19 cellular contexts compared by ENCODE assay signal in genomic region chr22:25407859-25408229, GRCh38.
DNase-seq lines count a peak whose midpoint lies in the region; ATAC-seq lines count a peak whose summit lies in the region.
"Had no signal": no experiment of that assay in that cellular context is flagged by ENCODE, and none has a peak within 500 bp of the region (broad histone marks: within the 10 kb centered on the region; RNA-seq: fewer than 3 reads in every experiment).

No MANE protein-coding gene starts in this region.

- H3K4me3 ChIP-seq in CD4-positive, alpha-beta memory T cell (ENCODE audit: low read length in 2 of 2): no peak overlapping the region
- H3K4me3 ChIP-seq in naive thymus-derived CD4-positive, alpha-beta T cell (ENCODE audit: low read length): no peak overlapping the region
- H3K4me3 ChIP-seq: esophagus muscularis mucosa had no signal

- intact Hi-C loops in CD4-positive, alpha-beta memory T cell (cut with micrococcal nuclease): no loop called here
- intact Hi-C loops in activated T-helper 1 cell treated with anti-CD3 and anti-CD28 coated beads, Interleukin-12 subunit alpha, Interleukin-12 subunit beta, Interleukin-2, Interleukin-4 antibody, amounts not matched to agents 30 ng/mL and 10 ng/mL and 1 ng/mL, durations not matched to agents 14 hours and 24 hours and 36 hours (cut with micrococcal nuclease): no loop called here
- intact Hi-C loops in naive thymus-derived CD4-positive, alpha-beta T cell (cut with micrococcal nuclease): loop anchor here in 1 of 2 donors (10.0 kb wide), 2 partner anchors 343 to 1267 kb away; no protein-coding TSS in a partner anchor

- no peaks in the 10 kb centered on the region for H3K27me3 ChIP-seq in CD4-positive, alpha-beta memory T cell (ENCODE audit: insufficient read depth, low read length)
- H3K27me3 ChIP-seq in naive thymus-derived CD4-positive, alpha-beta T cell (ENCODE audit: control insufficient read depth in 2 of 2, insufficient read depth in 2 of 2, low read length in 2 of 2): no peaks in the 10 kb centered on the region
- H3K27me3 ChIP-seq: BE2C, esophagus muscularis mucosa had no signal

- no peak overlapping the region for H3K27ac ChIP-seq in CD4-positive, alpha-beta memory T cell (ENCODE audit: low read depth, low read length)
- no peak overlapping the region for H3K27ac ChIP-seq in naive thymus-derived CD4-positive, alpha-beta T cell (ENCODE audit: low read depth, low read length)
- H3K27ac ChIP-seq: 22Rv1, esophagus muscularis mucosa, RWPE1 had no signal

- peak; percentile 19 for DNase-seq in NCI-H1092 treated with DMSO at 0.1 percent for 48 hours (lab: John Stamatoyannopoulos, UW)
- no peak for DNase-seq in NCI-H1092 (lab: John Stamatoyannopoulos, UW)
- DNase-seq in CD4-positive, alpha-beta memory T cell: no peak
- no peak for DNase-seq in activated T-helper 1 cell treated with anti-CD3 and anti-CD28 coated beads, Interleukin-12 subunit alpha, Interleukin-12 subunit beta, Interleukin-2, Interleukin-4 antibody, amounts not matched to agents 30 ng/mL and 10 ng/mL and 1 ng/mL, durations not matched to agents 14 hours and 24 hours and 36 hours (ENCODE audit: low spot score)
- DNase-seq in naive thymus-derived CD4-positive, alpha-beta T cell: no peak
- DNase-seq in T-helper 9 cell: no peak
- DNase-seq in stimulated activated CD4-positive, alpha-beta T cell treated with anti-CD3 and anti-CD28 coated beads, Interleukin-4, amount 100 ng/mL, for 4 hours: no peak
- DNase-seq: activated T-cell treated with anti-CD3 and anti-CD28 coated beads, Interleukin-2, amount 50 U/mL, for 24 hours; amniotic stem cell; BE2C; caudate nucleus; effector CD4-positive, alpha-beta T cell; NCI-H1436 treated with DMSO at 0.1 percent for 48 hours; NCI-H226; stimulated activated CD4-positive, alpha-beta T cell treated with anti-CD3 and anti-CD28 coated beads, Interleukin-4, amount 100 ng/mL, for 24 hours had no signal

- no peaks in the 10 kb centered on the region for H3K36me3 ChIP-seq in CD4-positive, alpha-beta memory T cell (ENCODE audit: insufficient read depth, low read length)
- H3K36me3 ChIP-seq in naive thymus-derived CD4-positive, alpha-beta T cell (ENCODE audit: control insufficient read depth in 2 of 3, insufficient read depth in 3 of 3, low read length in 3 of 3): no peaks in the 10 kb centered on the region
- H3K36me3 ChIP-seq: BE2C, esophagus muscularis mucosa had no signal

- POLR2A ChIA-PET in CD4-positive, alpha-beta memory T cell (lab: Charles Lee; ENCODE audit: partially characterized antibody): no interaction called here
- POLR2A ChIA-PET in naive thymus-derived CD4-positive, alpha-beta T cell (lab: Charles Lee): no interaction called here

- no peaks in the 10 kb centered on the region for H3K36me3 Mint-ChIP-seq in CD4-positive, alpha-beta memory T cell
- H3K36me3 Mint-ChIP-seq in activated T-helper 1 cell treated with anti-CD3 and anti-CD28 coated beads, Interleukin-12 subunit alpha, Interleukin-12 subunit beta, Interleukin-2, Interleukin-4 antibody, amounts not matched to agents 30 ng/mL and 10 ng/mL and 1 ng/mL, durations not matched to agents 14 hours and 24 hours and 36 hours (ENCODE audit: low read depth): peaks cover 5% of the 10 kb centered on the region
- peaks cover 0 to 1% (median 0%) of the 10 kb centered on the region in 5 donors for H3K36me3 Mint-ChIP-seq in naive thymus-derived CD4-positive, alpha-beta T cell

- CTCF ChIA-PET in CD4-positive, alpha-beta memory T cell (lab: Charles Lee; ENCODE audit: partially characterized antibody): no interaction called here
- CTCF ChIA-PET in naive thymus-derived CD4-positive, alpha-beta T cell (lab: Charles Lee): no interaction called here

- no peak for ATAC-seq in naive thymus-derived CD4-positive, alpha-beta T cell
- no peak for ATAC-seq in HG03135 (IDR thresholded peaks at IDR 0.05; ENCODE audit: unreplicated experiment)

- H3K9me3 ChIP-seq in CD4-positive, alpha-beta memory T cell (ENCODE audit: control insufficient read depth in 1 of 2, low read length in 2 of 2): no peaks in the 10 kb centered on the region
- H3K9me3 ChIP-seq in naive thymus-derived CD4-positive, alpha-beta T cell (ENCODE audit: control insufficient read depth in 2 of 3, low read length in 3 of 3): no peaks in the 10 kb centered on the region
- H3K9me3 ChIP-seq: BE2C, esophagus muscularis mucosa had no signal

- no peaks in the 10 kb centered on the region for H3K9me3 Mint-ChIP-seq in CD4-positive, alpha-beta memory T cell
- H3K9me3 Mint-ChIP-seq in activated T-helper 1 cell treated with anti-CD3 and anti-CD28 coated beads, Interleukin-12 subunit alpha, Interleukin-12 subunit beta, Interleukin-2, Interleukin-4 antibody, amounts not matched to agents 30 ng/mL and 10 ng/mL and 1 ng/mL, durations not matched to agents 14 hours and 24 hours and 36 hours: no peaks in the 10 kb centered on the region
- H3K9me3 Mint-ChIP-seq in naive thymus-derived CD4-positive, alpha-beta T cell: peaks cover 0 to 2% (median 0%) of the 10 kb centered on the region in 11 donors
- H3K9me3 Mint-ChIP-seq: activated T-cell treated with anti-CD3 and anti-CD28 coated beads, Interleukin-2, amount 50 U/mL, for 24 hours had no signal

- H3K4me1 ChIP-seq in CD4-positive, alpha-beta memory T cell (ENCODE audit: insufficient read depth, low read length): peaks cover 23% of the 10 kb centered on the region
- peaks cover 6 to 17% of the 10 kb centered on the region in 2 donors for H3K4me1 ChIP-seq in naive thymus-derived CD4-positive, alpha-beta T cell (ENCODE audit: control insufficient read depth in 2 of 2, insufficient read depth in 2 of 2, low read length in 2 of 2)
- H3K4me1 ChIP-seq: BE2C had no signal

- peak overlapping the region in 5 of 8 donors; percentile 5 to 87 (median 53) for H3K4me3 Mint-ChIP-seq in CD4-positive, alpha-beta memory T cell
- peak overlapping the region; percentile 84 for H3K4me3 Mint-ChIP-seq in activated T-helper 1 cell treated with anti-CD3 and anti-CD28 coated beads, Interleukin-12 subunit alpha, Interleukin-12 subunit beta, Interleukin-2, Interleukin-4 antibody, amounts not matched to agents 30 ng/mL and 10 ng/mL and 1 ng/mL, durations not matched to agents 14 hours and 24 hours and 36 hours
- peak overlapping the region in 9 of 10 donors; percentile 43 to 92 (median 67) for H3K4me3 Mint-ChIP-seq in naive thymus-derived CD4-positive, alpha-beta T cell

- peak overlapping the region in 4 of 7 donors; percentile 23 to 79 (median 59) for H3K27ac Mint-ChIP-seq in CD4-positive, alpha-beta memory T cell
- H3K27ac Mint-ChIP-seq in activated T-helper 1 cell treated with anti-CD3 and anti-CD28 coated beads, Interleukin-12 subunit alpha, Interleukin-12 subunit beta, Interleukin-2, Interleukin-4 antibody, amounts not matched to agents 30 ng/mL and 10 ng/mL and 1 ng/mL, durations not matched to agents 14 hours and 24 hours and 36 hours: no peak overlapping the region
- H3K27ac Mint-ChIP-seq in naive thymus-derived CD4-positive, alpha-beta T cell: peak overlapping the region in 3 of 9 donors; percentile 75 to 86 (median 82)
- H3K27ac Mint-ChIP-seq: activated T-cell treated with anti-CD3 and anti-CD28 coated beads, Interleukin-2, amount 50 U/mL, for 24 hours had no signal

- peaks cover 0 to under 1% of the 10 kb centered on the region in 2 donors for H3K27me3 Mint-ChIP-seq in CD4-positive, alpha-beta memory T cell
- peaks cover 4% of the 10 kb centered on the region for H3K27me3 Mint-ChIP-seq in activated T-helper 1 cell treated with anti-CD3 and anti-CD28 coated beads, Interleukin-12 subunit alpha, Interleukin-12 subunit beta, Interleukin-2, Interleukin-4 antibody, amounts not matched to agents 30 ng/mL and 10 ng/mL and 1 ng/mL, durations not matched to agents 14 hours and 24 hours and 36 hours (ENCODE audit: insufficient read depth)
- H3K27me3 Mint-ChIP-seq in naive thymus-derived CD4-positive, alpha-beta T cell: peaks cover 0 to 3% (median 0%) of the 10 kb centered on the region in 5 donors
- H3K27me3 Mint-ChIP-seq: activated T-cell treated with anti-CD3 and anti-CD28 coated beads, Interleukin-2, amount 50 U/mL, for 24 hours had no signal

- peaks cover 14 to 36% (median 25%) of the 10 kb centered on the region in 4 donors for H3K4me1 Mint-ChIP-seq in CD4-positive, alpha-beta memory T cell
- peaks cover 22% of the 10 kb centered on the region for H3K4me1 Mint-ChIP-seq in activated T-helper 1 cell treated with anti-CD3 and anti-CD28 coated beads, Interleukin-12 subunit alpha, Interleukin-12 subunit beta, Interleukin-2, Interleukin-4 antibody, amounts not matched to agents 30 ng/mL and 10 ng/mL and 1 ng/mL, durations not matched to agents 14 hours and 24 hours and 36 hours (ENCODE audit: low read depth)
- peaks cover 17 to 31% (median 27%) of the 10 kb centered on the region in 7 donors for H3K4me1 Mint-ChIP-seq in naive thymus-derived CD4-positive, alpha-beta T cell
